ENCODE assay signal across 15 cellular contexts in the genomic region with DNA sequence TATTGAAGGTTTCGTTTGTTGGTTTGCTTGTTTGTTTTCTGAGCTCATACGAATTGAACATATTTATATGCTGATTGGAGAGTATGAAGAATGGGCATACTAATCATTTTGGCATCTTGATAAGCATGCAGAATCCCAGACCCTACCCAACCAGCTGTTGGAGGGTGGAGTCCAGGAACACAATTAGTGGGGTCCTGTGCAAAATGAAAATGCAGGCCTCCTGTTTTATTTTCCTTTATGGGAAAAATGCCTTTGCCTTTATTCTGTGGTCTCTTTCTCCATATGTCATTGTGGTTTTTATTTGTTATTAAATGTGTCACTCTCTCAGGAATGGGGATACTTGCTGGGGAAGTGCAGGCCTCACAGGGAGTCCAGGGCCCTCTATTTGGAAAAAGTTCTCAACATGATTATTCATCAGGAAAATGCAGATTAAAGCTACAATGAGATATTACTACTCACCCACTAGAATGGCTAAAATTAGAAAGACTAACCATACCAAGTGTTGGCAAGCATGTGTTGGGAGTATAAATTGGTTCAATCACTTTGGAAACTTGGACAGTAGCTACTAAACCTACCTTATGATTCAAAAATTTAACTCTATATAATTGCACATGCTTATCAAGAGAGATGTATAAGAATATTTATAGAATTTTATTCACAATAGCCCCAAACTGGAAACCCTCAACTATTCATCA.
"Had no signal": no experiment of that assay in that cellular context is flagged by ENCODE, and none has a peak within 500 bp of the region (broad histone marks: within the 10 kb centered on the region; RNA-seq: fewer than 3 reads in every experiment).

No MANE protein-coding gene starts in this region.

- H3K9me3 ChIP-seq: esophagus squamous epithelium, heart left ventricle had no signal

- ATAC-seq: heart left ventricle; left colon; naive thymus-derived CD8-positive, alpha-beta T cell; stimulated activated memory B cell treated with anti-CD40 and anti-IgM and Interleukin-4, amounts not matched to agents 10 μg/mL and 1 μg/mL and 100 μg/mL, for 72 hours had no signal

- H3K36me3 ChIP-seq: esophagus squamous epithelium, heart left ventricle had no signal

- DNase-seq: activated CD4-positive, alpha-beta T cell treated with anti-CD3 and anti-CD28 coated beads for 1 hour; activated CD4-positive, alpha-beta T cell treated with anti-CD3 and anti-CD28 coated beads, Interleukin-2, amount 50 U/mL, for 4 hours; activated naive CD4-positive, alpha-beta T cell treated with anti-CD3 and anti-CD28 coated beads, Interleukin-2, amount 10 ng/mL, durations not matched to agents 7 days and 5 days; activated T-cell treated with anti-CD3 and anti-CD28 coated beads, Interleukin-2, amount 50 U/mL, for 24 hours; central memory CD4-positive, alpha-beta T cell; esophagus squamous epithelium; heart left ventricle; left colon; naive thymus-derived CD8-positive, alpha-beta T cell; stimulated activated CD4-positive, alpha-beta T cell treated with anti-CD3 and anti-CD28 coated beads, Interleukin-2, amount 100 ng/mL, for 48 hours had no signal

- H3K4me3 ChIP-seq: coronary artery, esophagus squamous epithelium, heart left ventricle, lung had no signal

- H3K27ac ChIP-seq: coronary artery, esophagus squamous epithelium, heart left ventricle, parathyroid adenoma, VCaP had no signal
